In genomic region chr10:58264780-58265179, GRCh38 we compare ENCODE assay signal across 8 cellular contexts. TPM values are rescaled to one million over a fixed set of nuclear protein-coding genes. Genes with fewer than 3 reads are reported as not detected.
A peak's percentile ranks its signal among the peaks of the same experiment; 100 is the strongest.
DNase-seq lines count a peak whose midpoint lies in the region; ATAC-seq and TF ChIP-seq lines count a peak whose summit lies in the region.

No MANE protein-coding gene starts in this region.

- peaks cover 3% of the 10 kb centered on the region for H3K36me3 Mint-ChIP-seq in activated T-helper 1 cell treated with anti-CD3 and anti-CD28 coated beads, Interleukin-12 subunit alpha, Interleukin-12 subunit beta, Interleukin-2, Interleukin-4 antibody, amounts not matched to agents 30 ng/mL and 10 ng/mL and 1 ng/mL, durations not matched to agents 14 hours and 24 hours and 36 hours (ENCODE audit: low read depth)
- H3K36me3 Mint-ChIP-seq in natural killer cell treated with Interleukin-12 subunit alpha and Interleukin-12 subunit beta and Interleukin-15 and Interleukin-18, amount 100 ng/mL, for 72 hours = no peaks in the 10 kb centered on the region

- intact Hi-C loops in activated T-helper 1 cell treated with anti-CD3 and anti-CD28 coated beads, Interleukin-12 subunit alpha, Interleukin-12 subunit beta, Interleukin-2, Interleukin-4 antibody, amounts not matched to agents 30 ng/mL and 10 ng/mL and 1 ng/mL, durations not matched to agents 14 hours and 24 hours and 36 hours (cut with micrococcal nuclease) = loop anchor here (5.0 kb wide), 3 partner anchors 42 to 1643 kb away; partner anchors contain the start of gene CCDC6

- H3K4me3 ChIP-seq in GM06990 (replicated peaks; ENCODE audit: low read depth, low read length) = peak overlapping the region; percentile 94; the same call in 1 of the 2 replicates

- peaks cover 47% of the 10 kb centered on the region for H3K4me1 Mint-ChIP-seq in activated T-helper 1 cell treated with anti-CD3 and anti-CD28 coated beads, Interleukin-12 subunit alpha, Interleukin-12 subunit beta, Interleukin-2, Interleukin-4 antibody, amounts not matched to agents 30 ng/mL and 10 ng/mL and 1 ng/mL, durations not matched to agents 14 hours and 24 hours and 36 hours (ENCODE audit: low read depth)
- peaks cover 23 to 55% of the 10 kb centered on the region in 2 donors for H3K4me1 Mint-ChIP-seq in natural killer cell treated with Interleukin-12 subunit alpha and Interleukin-12 subunit beta and Interleukin-15 and Interleukin-18, amount 100 ng/mL, for 72 hours (ENCODE audit: low read depth in 2 of 2)

- DNase-seq in GM06990 (ENCODE audit: extremely low read depth, insufficient read length) = no peak
- peak; percentile 59 for DNase-seq in NCI-H146 (lab: John Stamatoyannopoulos, UW)
- DNase-seq in activated T-helper 1 cell treated with anti-CD3 and anti-CD28 coated beads, Interleukin-12 subunit alpha, Interleukin-12 subunit beta, Interleukin-2, Interleukin-4 antibody, amounts not matched to agents 30 ng/mL and 10 ng/mL and 1 ng/mL, durations not matched to agents 14 hours and 24 hours and 36 hours (ENCODE audit: low spot score) = no peak
- no peak for DNase-seq in natural killer cell treated with Interleukin-12 subunit alpha and Interleukin-12 subunit beta and Interleukin-15 and Interleukin-18, amount 100 ng/mL, for 72 hours (ENCODE audit: low spot score)
- no peak for DNase-seq in amygdala (lab: John Stamatoyannopoulos, UW)
- no peak for DNase-seq in HuH-7.5 (ENCODE audit: low spot score)

- no peak overlapping the region for H3K27ac Mint-ChIP-seq in activated T-helper 1 cell treated with anti-CD3 and anti-CD28 coated beads, Interleukin-12 subunit alpha, Interleukin-12 subunit beta, Interleukin-2, Interleukin-4 antibody, amounts not matched to agents 30 ng/mL and 10 ng/mL and 1 ng/mL, durations not matched to agents 14 hours and 24 hours and 36 hours
- H3K27ac Mint-ChIP-seq in natural killer cell treated with Interleukin-12 subunit alpha and Interleukin-12 subunit beta and Interleukin-15 and Interleukin-18, amount 100 ng/mL, for 72 hours = no peak overlapping the region

- H3K9me3 Mint-ChIP-seq in activated T-helper 1 cell treated with anti-CD3 and anti-CD28 coated beads, Interleukin-12 subunit alpha, Interleukin-12 subunit beta, Interleukin-2, Interleukin-4 antibody, amounts not matched to agents 30 ng/mL and 10 ng/mL and 1 ng/mL, durations not matched to agents 14 hours and 24 hours and 36 hours = no peaks in the 10 kb centered on the region
- no peaks in the 10 kb centered on the region for H3K9me3 Mint-ChIP-seq in natural killer cell treated with Interleukin-12 subunit alpha and Interleukin-12 subunit beta and Interleukin-15 and Interleukin-18, amount 100 ng/mL, for 72 hours

- no peaks in the 10 kb centered on the region for H3K36me3 ChIP-seq in GM06990 (ENCODE audit: control insufficient read depth, insufficient read depth, low read length)

- ATAC-seq in natural killer cell treated with Interleukin-12 subunit alpha and Interleukin-12 subunit beta and Interleukin-15 and Interleukin-18, amount 100 ng/mL, for 72 hours = no peak
- ATAC-seq in GM21381 (IDR thresholded peaks at IDR 0.05; ENCODE audit: unreplicated experiment) = no peak
- ATAC-seq in GM21390 (IDR thresholded peaks at IDR 0.05; ENCODE audit: unreplicated experiment) = no peak

- no peaks in the 10 kb centered on the region for H3K27me3 Mint-ChIP-seq in activated T-helper 1 cell treated with anti-CD3 and anti-CD28 coated beads, Interleukin-12 subunit alpha, Interleukin-12 subunit beta, Interleukin-2, Interleukin-4 antibody, amounts not matched to agents 30 ng/mL and 10 ng/mL and 1 ng/mL, durations not matched to agents 14 hours and 24 hours and 36 hours (ENCODE audit: insufficient read depth)
- H3K27me3 Mint-ChIP-seq in natural killer cell treated with Interleukin-12 subunit alpha and Interleukin-12 subunit beta and Interleukin-15 and Interleukin-18, amount 100 ng/mL, for 72 hours = no peaks in the 10 kb centered on the region

- H3K27me3 ChIP-seq in GM06990 (replicated peaks; ENCODE audit: control insufficient read depth, insufficient read depth, low read length) = no peaks in the 10 kb centered on the region

- no peak for TF ChIP-seq CTCF in GM06990 (IDR thresholded peaks at IDR 0.05; ENCODE audit: insufficient read depth, low read length, poor library complexity, severe bottlenecking)

- H3K4me3 Mint-ChIP-seq in activated T-helper 1 cell treated with anti-CD3 and anti-CD28 coated beads, Interleukin-12 subunit alpha, Interleukin-12 subunit beta, Interleukin-2, Interleukin-4 antibody, amounts not matched to agents 30 ng/mL and 10 ng/mL and 1 ng/mL, durations not matched to agents 14 hours and 24 hours and 36 hours = peak overlapping the region; percentile 98
- H3K4me3 Mint-ChIP-seq in natural killer cell treated with Interleukin-12 subunit alpha and Interleukin-12 subunit beta and Interleukin-15 and Interleukin-18, amount 100 ng/mL, for 72 hours = peak overlapping the region; percentile 87

RNA-seq across cellular contexts. Expression of gene IPMK, which starts 2.9 kb away (rescaled TPM):
- total RNA-seq in activated T-helper 1 cell treated with anti-CD3 and anti-CD28 coated beads, Interleukin-12 subunit alpha, Interleukin-12 subunit beta, Interleukin-2, Interleukin-4 antibody, amounts not matched to agents 30 ng/mL and 10 ng/mL and 1 ng/mL, durations not matched to agents 14 hours and 24 hours and 36 hours = 6.5 and 7.1 TPM in 2 replicates
- total RNA-seq in natural killer cell treated with Interleukin-12 subunit alpha and Interleukin-12 subunit beta and Interleukin-15 and Interleukin-18, amount 100 ng/mL, for 72 hours = 10 to 100 TPM in 1 of 2 donors, 1 to 10 TPM in 1; 5.6 to 10.0 TPM

RNA-seq across cellular contexts. Expression of gene CISD1, which starts 4.2 kb away (rescaled TPM):
- 50.4 and 56.0 TPM in 2 replicates for total RNA-seq in activated T-helper 1 cell treated with anti-CD3 and anti-CD28 coated beads, Interleukin-12 subunit alpha, Interleukin-12 subunit beta, Interleukin-2, Interleukin-4 antibody, amounts not matched to agents 30 ng/mL and 10 ng/mL and 1 ng/mL, durations not matched to agents 14 hours and 24 hours and 36 hours
- total RNA-seq in natural killer cell treated with Interleukin-12 subunit alpha and Interleukin-12 subunit beta and Interleukin-15 and Interleukin-18, amount 100 ng/mL, for 72 hours = 10 to 100 TPM; 41.2 to 48.5 TPM
